ENCODE assay signal across 9 cellular contexts in genomic region chr7:99949645-99950228, GRCh38. TPM values are rescaled to one million over a fixed set of nuclear protein-coding genes. Genes with fewer than 3 reads are reported as not detected.
DNase-seq lines count a peak whose midpoint lies in the region; TF ChIP-seq lines count a peak whose summit lies in the region.
"Had no signal": no experiment of that assay in that cellular context is flagged by ENCODE, and none has a peak within 500 bp of the region (broad histone marks: within the 10 kb centered on the region; RNA-seq: fewer than 3 reads in every experiment).

No MANE protein-coding gene starts in this region.

- peaks cover 36 to 42% of the 10 kb centered on the region in 2 experiments for H3K9me3 Mint-ChIP-seq in H9

- H3K23me2 ChIP-seq in H9 (ENCODE audit: insufficient read length, low read depth, low read length, poor library complexity, severe bottlenecking): no peaks in the 10 kb centered on the region

- H4K8ac ChIP-seq in H9 (replicated peaks; ENCODE audit: insufficient read length, low read depth, low read length) (no peak overlapping the region), mesenchymal stem cell (ENCODE audit: low read length) (no peak overlapping the region), trophoblast cell (ENCODE audit: low read depth, low read length) (no peak overlapping the region)

- H3K27me3 ChIP-seq in H9 (ENCODE audit: insufficient read depth, low read length) (no peaks in the 10 kb centered on the region), SU-DHL-6 (ENCODE audit: low read length) (no peaks in the 10 kb centered on the region), hepatocyte (no peaks in the 10 kb centered on the region), mesenchymal stem cell (ENCODE audit: control insufficient read depth in 1 of 2, insufficient read depth in 1 of 2, low read length in 2 of 2) (peaks cover 6 to 25% of the 10 kb centered on the region in 2 experiments), trophoblast cell (ENCODE audit: insufficient read depth, low read length) (no peaks in the 10 kb centered on the region)

- H3K79me1 ChIP-seq in H9 (ENCODE audit: insufficient read depth, low read depth, low read length, poor library complexity, severe bottlenecking) (no peaks in the 10 kb centered on the region), mesenchymal stem cell (replicated peaks; ENCODE audit: low read length, poor library complexity, severe bottlenecking) (no peaks in the 10 kb centered on the region), trophoblast cell (ENCODE audit: low read length) (no peaks in the 10 kb centered on the region)

- H2BK20ac ChIP-seq in H9 (ENCODE audit: low read depth, low read length, poor library complexity, severe bottlenecking): no peak overlapping the region

- H3K27ac ChIP-seq in H9 (ENCODE audit: insufficient read length, low read depth, low read length) (no peak overlapping the region), SU-DHL-6 (ENCODE audit: low read depth, low read length) (no peak overlapping the region), hepatocyte (no peak overlapping the region), mesenchymal stem cell (ENCODE audit: low read length, poor library complexity, severe bottlenecking) (no peak overlapping the region), trophoblast cell (ENCODE audit: low read depth, low read length) (no peak overlapping the region)

- H3K9ac ChIP-seq in H9 (ENCODE audit: extremely low read depth, insufficient read length, low read length): no peak overlapping the region
- H3K9ac ChIP-seq in SU-DHL-6 (ENCODE audit: low read length): no peak overlapping the region
- no peak overlapping the region for H3K9ac ChIP-seq in mesenchymal stem cell (ENCODE audit: low read length)
- no peak overlapping the region for H3K9ac ChIP-seq in trophoblast cell (ENCODE audit: low read length)

- H2AFZ ChIP-seq in H9 (ENCODE audit: low read length) (no peak overlapping the region), SU-DHL-6 (ENCODE audit: low read depth, low read length, severe bottlenecking) (no peak overlapping the region), hepatocyte (no peak overlapping the region), mesenchymal stem cell (ENCODE audit: low read depth, low read length) (no peak overlapping the region), trophoblast cell (ENCODE audit: insufficient read depth, low read length, poor library complexity) (no peak overlapping the region)

- no peak overlapping the region for H3K18ac ChIP-seq in H9 (ENCODE audit: insufficient read length, low read depth, low read length)
- no peak overlapping the region for H3K18ac ChIP-seq in mesenchymal stem cell (ENCODE audit: low read depth in 1 of 2, low read length in 2 of 2)
- H3K18ac ChIP-seq in trophoblast cell (ENCODE audit: low read length): no peak overlapping the region

- H3K56ac ChIP-seq in H9 (ENCODE audit: insufficient read length, low read depth, low read length): no peak overlapping the region

- H3K4me2 ChIP-seq in H9 (ENCODE audit: insufficient read depth, insufficient read length, low read length) (no peak overlapping the region), SU-DHL-6 (ENCODE audit: low read depth, low read length, poor library complexity, severe bottlenecking) (no peak overlapping the region), hepatocyte (no peak overlapping the region), mesenchymal stem cell (ENCODE audit: low read length, poor library complexity, severe bottlenecking) (no peak overlapping the region), trophoblast cell (ENCODE audit: low read length) (no peak overlapping the region)

- no CpG with 5 or more reads among the region's 3 CpGs for WGBS in H9 (ENCODE audit: extremely low coverage, insufficient read length, low lambda C conversion rate)
- 80% methylated on average over 3 of the region's 3 CpGs for WGBS in hepatocyte (ENCODE audit: low lambda C conversion rate, missing lambda C conversion rate)
- WGBS in mesenchymal stem cell: 88% methylated on average over 1 of the region's 3 CpGs
- WGBS in trophoblast cell (ENCODE audit: extremely low coverage, insufficient coverage, insufficient read length): no CpG with 5 or more reads among the region's 3 CpGs

- H3F3A ChIP-seq in SU-DHL-6 (ENCODE audit: insufficient read depth): no peaks in the 10 kb centered on the region

- H4K5ac ChIP-seq in H9 (ENCODE audit: insufficient read length, low read depth, low read length): no peak overlapping the region

- H3K9me2 ChIP-seq in SU-DHL-6 (replicated peaks; ENCODE audit: insufficient read depth, low read length) (no peaks in the 10 kb centered on the region), hepatocyte (replicated peaks; ENCODE audit: insufficient read depth) (no peaks in the 10 kb centered on the region)

- peaks cover 11 to 17% of the 10 kb centered on the region in 2 experiments for H3K4me1 Mint-ChIP-seq in H9

- H3K27ac Mint-ChIP-seq in H9: no peak overlapping the region; a peak in 1 of 7 replicates
- H3K27ac Mint-ChIP-seq: naive thymus-derived CD8-positive, alpha-beta T cell had no signal

- H3K14ac ChIP-seq in H9 (ENCODE audit: insufficient read depth, low read length): no peak overlapping the region
- no peak overlapping the region for H3K14ac ChIP-seq in mesenchymal stem cell (ENCODE audit: low read length in 2 of 2)
- H3K14ac ChIP-seq in trophoblast cell (ENCODE audit: low read length): no peak overlapping the region

- no peak overlapping the region for H3T11ph ChIP-seq in H9 (ENCODE audit: low read length)

- no peak overlapping the region for H3K4me3 ChIP-seq in AG10803 (ENCODE audit: low read length)
- H3K4me3 ChIP-seq in SU-DHL-6 (ENCODE audit: insufficient read depth, low read length, poor library complexity, severe bottlenecking): no peak overlapping the region
- H3K4me3 ChIP-seq in hepatocyte: no peak overlapping the region
- no peak overlapping the region for H3K4me3 ChIP-seq in mesenchymal stem cell (ENCODE audit: insufficient read depth in 1 of 2, low read depth in 1 of 2, low read length in 2 of 2)
- H3K4me3 ChIP-seq in trophoblast cell (ENCODE audit: low read depth, low read length): no peak overlapping the region

- peaks cover 18 to 42% (median 29%) of the 10 kb centered on the region in 3 experiments for H3K36me3 Mint-ChIP-seq in H9 (ENCODE audit: insufficient read depth in 1 of 3, low read depth in 3 of 3)
- H3K36me3 Mint-ChIP-seq: naive thymus-derived CD8-positive, alpha-beta T cell had no signal

- no peaks in the 10 kb centered on the region for H3K79me2 ChIP-seq in H9 (ENCODE audit: insufficient read depth, low read length)
- no peaks in the 10 kb centered on the region for H3K79me2 ChIP-seq in SU-DHL-6 (ENCODE audit: insufficient read depth, low read length)
- H3K79me2 ChIP-seq in hepatocyte: no peaks in the 10 kb centered on the region
- H3K79me2 ChIP-seq in trophoblast cell (ENCODE audit: control insufficient read depth, insufficient read depth, low read length, poor library complexity): no peaks in the 10 kb centered on the region

- no peak overlapping the region for H4K12ac ChIP-seq in trophoblast cell (ENCODE audit: low read depth, low read length)

- no peak overlapping the region for H2BK120ac ChIP-seq in H9 (ENCODE audit: low read depth, low read length, poor library complexity, severe bottlenecking)
- H2BK120ac ChIP-seq in mesenchymal stem cell (ENCODE audit: low read depth, low read length): no peak overlapping the region
- H2BK120ac ChIP-seq in trophoblast cell (ENCODE audit: insufficient read depth, low read length, poor library complexity): no peak overlapping the region

- H3K4ac ChIP-seq in H9 (ENCODE audit: low read depth, low read length) (no peak overlapping the region), mesenchymal stem cell (ENCODE audit: low read depth in 1 of 2, low read length in 2 of 2) (no peak overlapping the region), trophoblast cell (ENCODE audit: low read depth, low read length) (no peak overlapping the region)

- TF ChIP-seq CTCF in AG10803 (conservative IDR thresholded peaks at IDR 0.05; ENCODE audit: low read length) (peak; percentile 52), H9 (conservative IDR thresholded peaks at IDR 0.05) (peak; percentile 55), SU-DHL-6 (IDR thresholded peaks at IDR 0.05; ENCODE audit: insufficient read depth, low read length, poor library complexity, severe bottlenecking) (peak; percentile 39), hepatocyte (IDR thresholded peaks at IDR 0.05; ENCODE audit: poor library complexity) (peak; percentile 30)

- H2BK15ac ChIP-seq in H9 (ENCODE audit: low read depth, low read length): no peak overlapping the region
- no peak overlapping the region for H2BK15ac ChIP-seq in mesenchymal stem cell (ENCODE audit: low read depth, poor library complexity, severe bottlenecking)

- H3K9me3 ChIP-seq in H9 (ENCODE audit: control insufficient read depth, low read depth, low read length) (no peaks in the 10 kb centered on the region), SU-DHL-6 (ENCODE audit: insufficient read depth, low read length) (no peaks in the 10 kb centered on the region; the same call in 1 of the 2 replicates), hepatocyte (ENCODE audit: low read depth) (no peaks in the 10 kb centered on the region), mesenchymal stem cell (ENCODE audit: control insufficient read depth, low read length) (peaks cover 4% of the 10 kb centered on the region), trophoblast cell (ENCODE audit: insufficient read depth, low read depth, low read length) (peaks cover 8% of the 10 kb centered on the region)

- H4K91ac ChIP-seq in H9 (ENCODE audit: insufficient read length, low read depth, low read length): no peak overlapping the region
- H4K91ac ChIP-seq in mesenchymal stem cell (ENCODE audit: low read length): no peak overlapping the region
- H4K91ac ChIP-seq in trophoblast cell (ENCODE audit: low read depth, low read length): no peak overlapping the region

- DNase-seq in AG10803 (ENCODE audit: low read depth): peak; percentile 13
- DNase-seq in H9: no peak
- DNase-seq in hepatocyte (ENCODE audit: low spot score): no peak
- DNase-seq in mesenchymal stem cell: no peak
- no peak for DNase-seq in cerebellar nuclear complex (lab: John Stamatoyannopoulos, UW)
- no peak for DNase-seq in DMS79 (lab: John Stamatoyannopoulos, UW)
- no peak for DNase-seq in trophoblast cell

- H3K36me3 ChIP-seq in SU-DHL-6 (ENCODE audit: low read length) (no peaks in the 10 kb centered on the region), hepatocyte (replicated peaks; ENCODE audit: insufficient read depth, low read depth) (no peaks in the 10 kb centered on the region), mesenchymal stem cell (ENCODE audit: control insufficient read depth in 1 of 2, insufficient read depth in 2 of 2, low read depth in 1 of 2, low read length in 2 of 2) (no peaks in the 10 kb centered on the region), trophoblast cell (ENCODE audit: control insufficient read depth in 1 of 2, insufficient read depth in 2 of 2, low read length in 2 of 2) (no peaks in the 10 kb centered on the region)

- H4K20me1 ChIP-seq in H9 (ENCODE audit: control insufficient read depth, insufficient read depth, insufficient read length) (no peaks in the 10 kb centered on the region), SU-DHL-6 (ENCODE audit: low read depth, low read length) (no peaks in the 10 kb centered on the region), hepatocyte (ENCODE audit: insufficient read depth, poor library complexity, severe bottlenecking) (no peaks in the 10 kb centered on the region)

- H2BK5ac ChIP-seq in H9 (ENCODE audit: insufficient read length, low read length) (no peak overlapping the region), mesenchymal stem cell (ENCODE audit: low read depth, low read length, poor library complexity, severe bottlenecking) (no peak overlapping the region), trophoblast cell (ENCODE audit: low read depth, low read length, poor library complexity) (no peak overlapping the region)

- peaks cover 6% of the 10 kb centered on the region; the same call in 1 of the 2 replicates for H3K4me1 ChIP-seq in H9 (ENCODE audit: insufficient read depth, low read length)
- H3K4me1 ChIP-seq in hepatocyte (ENCODE audit: insufficient read depth): no peaks in the 10 kb centered on the region
- H3K4me1 ChIP-seq in mesenchymal stem cell (ENCODE audit: control insufficient read depth, insufficient read depth, low read depth, low read length): no peaks in the 10 kb centered on the region
- no peaks in the 10 kb centered on the region for H3K4me1 ChIP-seq in trophoblast cell (ENCODE audit: control insufficient read depth in 1 of 2, insufficient read depth in 2 of 2, low read length in 2 of 2)

- no peak overlapping the region for H3K4me3 Mint-ChIP-seq in H9
- H3K4me3 Mint-ChIP-seq: naive thymus-derived CD8-positive, alpha-beta T cell had no signal

- H2BK12ac ChIP-seq in H9 (ENCODE audit: insufficient read length, low read depth, low read length): no peak overlapping the region
- no peak overlapping the region for H2BK12ac ChIP-seq in mesenchymal stem cell (ENCODE audit: low read length in 2 of 2)
- H2BK12ac ChIP-seq in trophoblast cell (ENCODE audit: low read length): no peak overlapping the region

- H2AK5ac ChIP-seq in H9 (ENCODE audit: insufficient read length, low read length) (no peak overlapping the region), mesenchymal stem cell (ENCODE audit: low read length, severe bottlenecking) (no peak overlapping the region), trophoblast cell (ENCODE audit: low read length) (no peak overlapping the region)

- H3K23ac ChIP-seq in H9 (ENCODE audit: insufficient read length, low read depth, low read length) (no peak overlapping the region), mesenchymal stem cell (ENCODE audit: low read length in 2 of 2) (no peak overlapping the region), trophoblast cell (ENCODE audit: low read length) (no peak overlapping the region)

- H3K27me3 Mint-ChIP-seq in H9 (ENCODE audit: low read depth): peaks cover 4% of the 10 kb centered on the region; the same call in 1 of the 2 replicates

RNA-seq across cellular contexts. Expression of gene GJC3, which starts 20.3 kb away (rescaled TPM):
- total RNA-seq in H9 (2021) (1.4 and 2.3 TPM in 2 replicates), hepatocyte (not detected in 2 replicates)
- polyA plus RNA-seq in hepatocyte: not detected in 2 replicates
- not detected for polyA plus RNA-seq in mesenchymal stem cell (2013, experiment 1 of 2)
- not detected for polyA plus RNA-seq in mesenchymal stem cell (2013, experiment 2 of 2)
- polyA plus RNA-seq in trophoblast cell (2013): not detected in 2 replicates

RNA-seq across cellular contexts. Expression of gene AZGP1, which starts 26.1 kb away (rescaled TPM):
- total RNA-seq in H9 (2021): 0.24 TPM in 1 of 2 replicates, not detected in the other
- 46.1 and 52.6 TPM in 2 replicates for total RNA-seq in hepatocyte
- 44.3 and 73.6 TPM in 2 replicates for polyA plus RNA-seq in hepatocyte
- polyA plus RNA-seq in mesenchymal stem cell (2013, experiment 1 of 2): not detected
- not detected for polyA plus RNA-seq in mesenchymal stem cell (2013, experiment 2 of 2)
- polyA plus RNA-seq in trophoblast cell (2013): not detected in 2 replicates
- total RNA-seq: naive thymus-derived CD8-positive, alpha-beta T cell had no signal
- polyA plus RNA-seq: naive thymus-derived CD8-positive, alpha-beta T cell had no signal

RNA-seq across cellular contexts. Expression of gene TRIM4, which starts 30.4 kb away (rescaled TPM):
- total RNA-seq in H9 (2021): 6.9 and 7.3 TPM in 2 replicates
- 2.7 and 4.0 TPM in 2 replicates for total RNA-seq in hepatocyte
- 1.4 and 1.5 TPM in 2 replicates for polyA plus RNA-seq in hepatocyte
- not detected for polyA plus RNA-seq in mesenchymal stem cell (2013, experiment 1 of 2)
- polyA plus RNA-seq in mesenchymal stem cell (2013, experiment 2 of 2): not detected
- polyA plus RNA-seq in trophoblast cell (2013): 0.56 and 0.67 TPM in 2 replicates

Comparison
In these comparisons a context has a peak if more than half of its experiments do, and no peak if none do; other contexts are left out.
1. RNA of gene AZGP1, which starts 26.1 kb away (total RNA-seq): 46.1 to 52.6 TPM in hepatocyte; 0.24 TPM in H9; every median in the first group is over 10 times any median in the second.
2. Peak in every context shown above with its lines, with median percentiles within 50 percentile points of each other: CTCF ChIP-seq.